7 cellular contexts compared by ENCODE assay signal in the genomic region with DNA sequence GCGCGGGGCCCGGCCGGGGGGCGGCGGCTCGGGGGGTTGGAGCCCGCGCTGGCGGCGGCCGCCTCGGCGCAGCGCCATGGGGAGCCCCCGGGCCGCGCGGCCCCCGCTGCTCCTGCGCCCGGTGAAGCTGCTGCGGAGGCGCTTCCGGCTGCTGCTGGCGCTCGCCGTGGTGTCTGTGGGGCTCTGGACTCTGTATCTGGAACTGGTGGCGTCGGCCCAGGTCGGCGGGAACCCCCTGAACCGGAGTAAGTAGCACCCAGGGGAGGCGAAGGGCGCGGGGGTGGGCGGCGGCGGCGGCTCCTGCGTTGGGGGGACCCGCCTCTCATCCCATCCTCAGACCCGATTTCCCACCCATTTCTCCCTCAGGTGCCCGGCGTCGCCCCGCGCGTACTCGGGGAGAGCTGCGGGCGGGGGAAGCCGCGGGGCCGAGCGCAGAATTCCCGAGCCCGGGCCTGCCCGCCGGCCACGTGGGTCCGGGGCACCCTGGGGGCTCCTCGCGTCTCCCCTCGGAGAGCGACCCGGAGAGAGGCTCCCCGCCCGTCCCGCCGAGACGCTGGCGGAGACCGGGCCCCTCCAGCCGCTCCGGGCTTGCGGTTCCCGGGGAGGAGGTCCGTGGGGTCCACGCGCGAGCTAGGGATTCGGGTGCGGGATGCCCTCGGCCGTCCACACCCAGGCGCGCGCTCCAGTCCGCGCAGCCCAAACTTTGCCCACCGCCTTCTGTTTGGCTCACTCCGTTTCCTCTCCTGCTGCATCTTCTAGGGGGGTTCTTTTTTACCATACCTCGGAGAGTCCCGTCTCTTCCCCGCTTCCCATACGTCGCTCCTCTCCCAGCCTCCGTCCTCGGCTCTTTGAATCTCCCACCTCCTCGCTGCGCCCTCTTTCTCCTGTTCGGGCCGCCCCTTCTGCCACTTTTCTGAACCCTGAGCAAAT. TPM values are rescaled to one million over a fixed set of nuclear protein-coding genes. Genes with fewer than 3 reads are reported as not detected.
A peak's percentile ranks its signal among the peaks of the same experiment; 100 is the strongest.
DNase-seq lines count a peak whose midpoint lies in the region; ATAC-seq and TF ChIP-seq lines count a peak whose summit lies in the region.

No MANE protein-coding gene starts in this region.

- no peaks in the 10 kb centered on the region for H3K27me3 ChIP-seq in HAP-1 (ENCODE audit: low read depth)
- H3K27me3 ChIP-seq in mesendoderm (ENCODE audit: insufficient read depth, low read length, poor library complexity) = no peaks in the 10 kb centered on the region
- H3K27me3 ChIP-seq in stomach = peaks cover 0 to 48% (median 17%) of the 10 kb centered on the region in 3 donors

- no peaks in the 10 kb centered on the region for H3K79me2 ChIP-seq in mesendoderm (ENCODE audit: control insufficient read depth, insufficient read depth, low read length)

- H3K27ac Mint-ChIP-seq in T-helper 2 cell treated with Interferon-gamma antibody and Interleukin-4, amounts not matched to agents 5 μg/mL and 100 μg/mL, for 36 hours = peak overlapping the region; percentile 18
- H3K27ac Mint-ChIP-seq in central memory CD8-positive, alpha-beta T cell (ENCODE audit: low read depth) = peak overlapping the region; percentile 83

- H3K18ac ChIP-seq in mesendoderm (ENCODE audit: low read length) = peak overlapping the region; percentile 93

- H3K27ac ChIP-seq in mesendoderm (ENCODE audit: low read depth, low read length) (no peak overlapping the region), stomach (peak overlapping the region; percentile 74 to 90 (median 85))

- H3K23ac ChIP-seq in mesendoderm (ENCODE audit: low read length) = no peak overlapping the region

- no peak for TF ChIP-seq CTCF in stomach (IDR thresholded peaks at IDR 0.05)

- H3K9me3 ChIP-seq in HAP-1 (no peaks in the 10 kb centered on the region), stomach (no peaks in the 10 kb centered on the region)

- H3K56ac ChIP-seq in mesendoderm (ENCODE audit: low read length) = peak overlapping the region; percentile 87

- DNase-seq in HAP-1 (ENCODE audit: low spot score in 2 of 2) (peak in 1 of 2 experiments; percentile 40), mesendoderm (no peak), stomach (no peak), NCI-H1105 treated with DMSO at 0.1 percent for 48 hours (lab: John Stamatoyannopoulos, UW) (no peak)
- DNase-seq in T-helper 2 cell treated with Interferon-gamma antibody and Interleukin-4, amounts not matched to agents 5 μg/mL and 100 μg/mL, for 36 hours (ENCODE audit: low spot score) = peak; percentile 23
- peak in 1 of 2 donors; percentile 30 for DNase-seq in central memory CD8-positive, alpha-beta T cell (ENCODE audit: low spot score in 2 of 2)

- H3K4me3 Mint-ChIP-seq in T-helper 2 cell treated with Interferon-gamma antibody and Interleukin-4, amounts not matched to agents 5 μg/mL and 100 μg/mL, for 36 hours = peak overlapping the region; percentile 89
- peak overlapping the region; percentile 92 for H3K4me3 Mint-ChIP-seq in central memory CD8-positive, alpha-beta T cell

- H3K4me3 ChIP-seq in HAP-1 = peak overlapping the region; percentile 63
- H3K4me3 ChIP-seq in mesendoderm (ENCODE audit: low read length) = peak overlapping the region; percentile 57
- peak overlapping the region; percentile 52 to 73 (median 62) for H3K4me3 ChIP-seq in stomach

- no peak overlapping the region for H4K8ac ChIP-seq in mesendoderm (ENCODE audit: low read depth, low read length)

- H3K9me3 Mint-ChIP-seq in T-helper 2 cell treated with Interferon-gamma antibody and Interleukin-4, amounts not matched to agents 5 μg/mL and 100 μg/mL, for 36 hours = no peaks in the 10 kb centered on the region
- H3K9me3 Mint-ChIP-seq in central memory CD8-positive, alpha-beta T cell = no peaks in the 10 kb centered on the region

- H4K5ac ChIP-seq in mesendoderm (ENCODE audit: low read length) = no peak overlapping the region

- H3K4ac ChIP-seq in mesendoderm (ENCODE audit: low read depth, low read length) = no peak overlapping the region

- intact Hi-C loops in stomach (cut with DNase I; ENCODE audit: low total_unique reads) = no loop called here

- peak overlapping the region; percentile 71 for H3K9ac ChIP-seq in mesendoderm (ENCODE audit: low read length)

- H3K36me3 Mint-ChIP-seq in T-helper 2 cell treated with Interferon-gamma antibody and Interleukin-4, amounts not matched to agents 5 μg/mL and 100 μg/mL, for 36 hours (ENCODE audit: low read depth) = peaks cover 2% of the 10 kb centered on the region
- peaks cover 4% of the 10 kb centered on the region for H3K36me3 Mint-ChIP-seq in central memory CD8-positive, alpha-beta T cell (ENCODE audit: insufficient read depth)

- peaks cover 4% of the 10 kb centered on the region for H3K79me1 ChIP-seq in mesendoderm (ENCODE audit: low read length)

- no peak overlapping the region for H2AK5ac ChIP-seq in mesendoderm (ENCODE audit: low read length)

- WGBS in mesendoderm (ENCODE audit: extremely low coverage, insufficient coverage, low lambda C conversion rate) = no CpG with 5 or more reads among the region's 104 CpGs
- WGBS in stomach, 5 donors = 2 to 9% (median 4%) methylated on average over 15 to 104 of the region's 104 CpGs

- peaks cover 4% of the 10 kb centered on the region; the same call in 1 of the 2 replicates for H3K4me1 ChIP-seq in HAP-1
- peaks cover 2% of the 10 kb centered on the region for H3K4me1 ChIP-seq in mesendoderm (ENCODE audit: control insufficient read depth, low read depth, low read length)
- H3K4me1 ChIP-seq in stomach = peaks cover 20 to 60% (median 55%) of the 10 kb centered on the region in 4 donors

- H2BK120ac ChIP-seq in mesendoderm (ENCODE audit: low read depth, low read length) = no peak overlapping the region

- peaks cover 80% of the 10 kb centered on the region for H3K27me3 Mint-ChIP-seq in T-helper 2 cell treated with Interferon-gamma antibody and Interleukin-4, amounts not matched to agents 5 μg/mL and 100 μg/mL, for 36 hours (ENCODE audit: low read depth)
- no peaks in the 10 kb centered on the region for H3K27me3 Mint-ChIP-seq in central memory CD8-positive, alpha-beta T cell

- peaks cover 9% of the 10 kb centered on the region for H3K4me1 Mint-ChIP-seq in T-helper 2 cell treated with Interferon-gamma antibody and Interleukin-4, amounts not matched to agents 5 μg/mL and 100 μg/mL, for 36 hours (ENCODE audit: low read depth)
- peaks cover 42% of the 10 kb centered on the region for H3K4me1 Mint-ChIP-seq in central memory CD8-positive, alpha-beta T cell

- no peak for TF ChIP-seq EP300 in stomach (IDR thresholded peaks at IDR 0.05)

- no peak overlapping the region for H2BK15ac ChIP-seq in mesendoderm (replicated peaks; ENCODE audit: low read depth)

- H3K36me3 ChIP-seq in HAP-1 (replicated peaks) (no peaks in the 10 kb centered on the region), mesendoderm (ENCODE audit: control insufficient read depth, insufficient read depth, low read length) (no peaks in the 10 kb centered on the region), stomach (no peaks in the 10 kb centered on the region)

- ATAC-seq in central memory CD8-positive, alpha-beta T cell (replicated peaks; ENCODE audit: extremely low read depth, poor library complexity, severe bottlenecking) = peak; percentile 77
- ATAC-seq in GM19351 (IDR thresholded peaks at IDR 0.05; ENCODE audit: unreplicated experiment) = no peak

- no peak overlapping the region for H2BK5ac ChIP-seq in mesendoderm (ENCODE audit: low read length)

- TF ChIP-seq POLR2A in stomach (IDR thresholded peaks at IDR 0.05) = no peak

- in situ Hi-C loops in HAP-1 (cut with MboI; ENCODE audit: low sequenced_read_pairs) = no loop called here

- peak overlapping the region; percentile 57 for H3K4me2 ChIP-seq in mesendoderm (ENCODE audit: low read length)

RNA-seq across cellular contexts. Expression of a gene that starts 0.8 kb away (rescaled TPM):
- polyA plus RNA-seq in mesendoderm (2013, experiment 1 of 2) = 16.0 TPM
- polyA plus RNA-seq in mesendoderm (2013, experiment 2 of 2) = 14.7 TPM
- total RNA-seq in stomach = 100 to 1,000 TPM in 3 of 5 donors, 10 to 100 TPM in 2; 63.2 to 332 (median 246) TPM
- 10 to 100 TPM; 20.8 to 42.2 (median 37.7) TPM for polyA plus RNA-seq in stomach

RNA-seq across cellular contexts. Expression of a gene that starts 59.1 kb away (rescaled TPM):
- 19.5 TPM for polyA plus RNA-seq in mesendoderm (2013, experiment 1 of 2)
- 21.2 TPM for polyA plus RNA-seq in mesendoderm (2013, experiment 2 of 2)
- 1 to 10 TPM in 4 of 5 donors, under 1 TPM in 1; 0.58 to 7.3 (median 3.0) TPM for total RNA-seq in stomach
- 1 to 10 TPM; 3.5 to 5.6 (median 5.2) TPM for polyA plus RNA-seq in stomach
